ENCODE assay signal across 10 cellular contexts in genomic region chr1:231931146-231931545, GRCh38.
"Had no signal": no experiment of that assay in that cellular context is flagged by ENCODE, and none has a peak within 500 bp of the region (broad histone marks: within the 10 kb centered on the region; RNA-seq: fewer than 3 reads in every experiment).

No MANE protein-coding gene starts in this region.

- H3K9me3 Mint-ChIP-seq: naive thymus-derived CD8-positive, alpha-beta T cell; stimulated activated memory B cell treated with anti-CD40 and anti-IgM and Interleukin-4, amounts not matched to agents 10 μg/mL and 1 μg/mL and 100 μg/mL, for 72 hours had no signal

- H3K4me3 Mint-ChIP-seq: activated naive CD4-positive, alpha-beta T cell treated with anti-CD3 and anti-CD28 coated beads, Interleukin-2, amount 10 ng/mL, durations not matched to agents 7 days and 5 days; stimulated activated memory B cell treated with anti-CD40 and anti-IgM and Interleukin-4, amounts not matched to agents 10 μg/mL and 1 μg/mL and 100 μg/mL, for 72 hours had no signal

- H3K79me2 ChIP-seq: parathyroid adenoma had no signal

- H3K4me3 ChIP-seq: ascending aorta, tibial artery, uterus had no signal

- H3K36me3 Mint-ChIP-seq: activated naive CD4-positive, alpha-beta T cell treated with anti-CD3 and anti-CD28 coated beads, Interleukin-2, amount 10 ng/mL, durations not matched to agents 7 days and 5 days; stimulated activated memory B cell treated with anti-CD40 and anti-IgM and Interleukin-4, amounts not matched to agents 10 μg/mL and 1 μg/mL and 100 μg/mL, for 72 hours had no signal

- H3K27ac Mint-ChIP-seq: activated naive CD4-positive, alpha-beta T cell treated with anti-CD3 and anti-CD28 coated beads, Interleukin-2, amount 10 ng/mL, durations not matched to agents 7 days and 5 days; stimulated activated memory B cell treated with anti-CD40 and anti-IgM and Interleukin-4, amounts not matched to agents 10 μg/mL and 1 μg/mL and 100 μg/mL, for 72 hours had no signal

- H3K4me1 Mint-ChIP-seq: stimulated activated memory B cell treated with anti-CD40 and anti-IgM and Interleukin-4, amounts not matched to agents 10 μg/mL and 1 μg/mL and 100 μg/mL, for 72 hours had no signal

- H3K27ac ChIP-seq: ascending aorta, parathyroid adenoma, tibial artery, uterus had no signal

- H3K36me3 ChIP-seq: ascending aorta, tibial artery, uterus had no signal

- H2AFZ ChIP-seq: parathyroid adenoma had no signal

- H3K4me1 ChIP-seq: ascending aorta, parathyroid adenoma, tibial artery, uterus had no signal

- FAIRE-seq: islet of Langerhans had no signal

- H3K27me3 ChIP-seq: ascending aorta, tibial artery, uterus had no signal

- H3K9ac ChIP-seq: parathyroid adenoma had no signal

- H3K27me3 Mint-ChIP-seq: activated naive CD4-positive, alpha-beta T cell treated with anti-CD3 and anti-CD28 coated beads, Interleukin-2, amount 10 ng/mL, durations not matched to agents 7 days and 5 days; naive thymus-derived CD8-positive, alpha-beta T cell had no signal

- DNase-seq: tibial artery, uterus had no signal

- ATAC-seq: activated CD4-positive, CD25-positive, alpha-beta regulatory T cell treated with anti-CD3 and anti-CD28 coated beads, Interleukin-2, amount 50 U/mL, for 24 hours; left lobe of liver; stimulated activated memory B cell treated with anti-CD40 and anti-IgM and Interleukin-4, amounts not matched to agents 10 μg/mL and 1 μg/mL and 100 μg/mL, for 72 hours had no signal
